ENCODE assay signal across 35 cellular contexts in genomic region chr2:219082332-219082958, GRCh38. TPM values are rescaled to one million over a fixed set of nuclear protein-coding genes. Genes with fewer than 3 reads are reported as not detected.
A peak's percentile ranks its signal among the peaks of the same experiment; 100 is the strongest.
DNase-seq lines count a peak whose midpoint lies in the region; ATAC-seq and TF ChIP-seq lines count a peak whose summit lies in the region.
"Had no signal": no experiment of that assay in that cellular context is flagged by ENCODE, and none has a peak within 500 bp of the region (broad histone marks: within the 10 kb centered on the region; RNA-seq: fewer than 3 reads in every experiment).

No MANE protein-coding gene starts in this region.

- H3K36me3 ChIP-seq in hepatocyte (replicated peaks; ENCODE audit: insufficient read depth, low read depth) (no peaks in the 10 kb centered on the region), neutrophil (no peaks in the 10 kb centered on the region)
- H3K36me3 ChIP-seq: cardiac muscle cell had no signal

- no peak overlapping the region for H3K4me3 ChIP-seq in HL-60 (replicated peaks; ENCODE audit: insufficient read depth, low read length)
- no peak overlapping the region for H3K4me3 ChIP-seq in hepatocyte
- no peak overlapping the region for H3K4me3 ChIP-seq in neutrophil (ENCODE audit: low read depth in 1 of 2, low read length in 1 of 2)
- H3K4me3 ChIP-seq: ascending aorta, cardiac muscle cell, coronary artery, tibial nerve had no signal

- H3K27me3 ChIP-seq in HL-60 (ENCODE audit: insufficient read depth, poor library complexity, severe bottlenecking) (no peaks in the 10 kb centered on the region), hepatocyte (no peaks in the 10 kb centered on the region), neutrophil (no peaks in the 10 kb centered on the region)
- H3K27me3 ChIP-seq: ascending aorta, cardiac muscle cell, tibial nerve had no signal

- no peaks in the 10 kb centered on the region for H3K9me3 ChIP-seq in hepatocyte (ENCODE audit: low read depth)
- H3K9me3 ChIP-seq in neutrophil: no peaks in the 10 kb centered on the region
- H3K9me3 ChIP-seq: ascending aorta, tibial nerve had no signal

- peaks cover 25% of the 10 kb centered on the region for H3K4me1 ChIP-seq in hepatocyte (ENCODE audit: insufficient read depth)
- peaks cover 64 to 71% of the 10 kb centered on the region in 2 experiments for H3K4me1 ChIP-seq in neutrophil (ENCODE audit: control insufficient read depth in 1 of 2, insufficient read depth in 1 of 2, low read depth in 1 of 2, low read length in 1 of 2)
- H3K4me1 ChIP-seq: ascending aorta had no signal

- H3K27ac Mint-ChIP-seq in dendritic cell treated with granulocyte-macrophage colony-stimulating factor and Interleukin-4, amounts not matched to agents 40 ng/mL and 50 ng/mL, for 4 days: peak overlapping the region; percentile 60
- H3K27ac Mint-ChIP-seq in mesothelial cell of epicardium: no peak overlapping the region
- H3K27ac Mint-ChIP-seq: activated B cell treated with CpG ODN at 0.5 μM for 24 hours; activated CD4-positive, alpha-beta T cell treated with anti-CD3 and anti-CD28 coated beads, Interleukin-2, amount 10 ng/mL, durations not matched to agents 7 days and 5 days; activated naive CD8-positive, alpha-beta T cell treated with anti-CD3 and anti-CD28 coated beads for 36 hours; activated T-cell treated with anti-CD3 and anti-CD28 coated beads, Interleukin-2, amount 50 U/mL, for 24 hours; CD4-positive, CD25-positive, alpha-beta regulatory T cell; progenitor cell of endocrine pancreas had no signal

- no peak overlapping the region for H2AFZ ChIP-seq in hepatocyte

- peaks cover 8% of the 10 kb centered on the region for H3K79me2 ChIP-seq in hepatocyte

- H3K9me3 Mint-ChIP-seq in dendritic cell treated with granulocyte-macrophage colony-stimulating factor and Interleukin-4, amounts not matched to agents 40 ng/mL and 50 ng/mL, for 4 days: no peaks in the 10 kb centered on the region
- H3K9me3 Mint-ChIP-seq in mesothelial cell of epicardium: no peaks in the 10 kb centered on the region
- H3K9me3 Mint-ChIP-seq: activated B cell treated with CpG ODN at 0.5 μM for 24 hours; activated CD4-positive, alpha-beta T cell treated with anti-CD3 and anti-CD28 coated beads, Interleukin-2, amount 10 ng/mL, durations not matched to agents 7 days and 5 days; activated naive CD8-positive, alpha-beta T cell treated with anti-CD3 and anti-CD28 coated beads for 36 hours; activated T-cell treated with anti-CD3 and anti-CD28 coated beads, Interleukin-2, amount 50 U/mL, for 24 hours; effector memory CD8-positive, alpha-beta T cell had no signal

- peak overlapping the region; percentile 31 for H3K4me2 ChIP-seq in hepatocyte

- H3K27ac ChIP-seq in HL-60 (replicated peaks): 0 out of 2 replicates have a peak overlapping the region, but pooled peaks have one; percentile 3
- peak overlapping the region; percentile 92 for H3K27ac ChIP-seq in hepatocyte
- H3K27ac ChIP-seq in neutrophil: peak overlapping the region; percentile 63
- H3K27ac ChIP-seq: ascending aorta, cardiac muscle cell, coronary artery, tibial nerve had no signal

- H3K27me3 Mint-ChIP-seq in dendritic cell treated with granulocyte-macrophage colony-stimulating factor and Interleukin-4, amounts not matched to agents 40 ng/mL and 50 ng/mL, for 4 days: no peaks in the 10 kb centered on the region
- peaks cover 25% of the 10 kb centered on the region for H3K27me3 Mint-ChIP-seq in mesothelial cell of epicardium (ENCODE audit: low read depth)
- H3K27me3 Mint-ChIP-seq: activated B cell treated with CpG ODN at 0.5 μM for 24 hours; activated CD4-positive, alpha-beta T cell treated with anti-CD3 and anti-CD28 coated beads, Interleukin-2, amount 10 ng/mL, durations not matched to agents 7 days and 5 days; activated naive CD8-positive, alpha-beta T cell treated with anti-CD3 and anti-CD28 coated beads for 36 hours; activated T-cell treated with anti-CD3 and anti-CD28 coated beads, Interleukin-2, amount 50 U/mL, for 24 hours; CD4-positive, CD25-positive, alpha-beta regulatory T cell; effector memory CD8-positive, alpha-beta T cell had no signal

- peaks cover 2% of the 10 kb centered on the region for H3K36me3 Mint-ChIP-seq in dendritic cell treated with granulocyte-macrophage colony-stimulating factor and Interleukin-4, amounts not matched to agents 40 ng/mL and 50 ng/mL, for 4 days (ENCODE audit: low read depth)
- H3K36me3 Mint-ChIP-seq in mesothelial cell of epicardium: no peaks in the 10 kb centered on the region

- no peak for DNase-seq in HL-60 (ENCODE audit: low read depth in 1 of 2, low spot score in 1 of 2)
- DNase-seq in hepatocyte (ENCODE audit: low spot score): no peak
- no peak for DNase-seq in mesothelial cell of epicardium (ENCODE audit: low spot score in 2 of 2, unreplicated experiment in 2 of 2)
- no peak for DNase-seq in SKM-1 treated with dmso at 0.1 percent for 144 hours (lab: John Stamatoyannopoulos, UW; ENCODE audit: unreplicated experiment)
- no peak for DNase-seq in amniotic stem cell (lab: John Stamatoyannopoulos, UW)
- DNase-seq: activated B cell treated with CpG ODN at 0.5 μM for 24 hours; activated CD4-positive, alpha-beta T cell treated with anti-CD3 and anti-CD28 coated beads, Interleukin-2, amount 10 ng/mL, durations not matched to agents 7 days and 5 days; activated effector memory CD4-positive, alpha-beta T cell treated with anti-CD3 and anti-CD28 coated beads, Interleukin-2, amount 50 U/mL, for 16 hours; activated naive CD8-positive, alpha-beta T cell treated with anti-CD3 and anti-CD28 coated beads for 36 hours; activated T-cell treated with anti-CD3 and anti-CD28 coated beads, Interleukin-2, amount 50 U/mL, for 24 hours; CD4-positive, CD25-positive, alpha-beta regulatory T cell; DND-41; effector memory CD8-positive, alpha-beta T cell; H7; head of caudate nucleus; NCI-H1105 treated with DMSO at 0.1 percent for 48 hours; NCI-H187 treated with DMSO at 0.1 percent for 48 hours; NCI-H2171; NCI-H82; RPMI8226; stimulated activated CD4-positive, alpha-beta T cell treated with anti-CD3 and anti-CD28 coated beads, Interleukin-4, amount 100 ng/mL, for 24 hours had no signal

- H3K9me2 ChIP-seq in hepatocyte (replicated peaks; ENCODE audit: insufficient read depth): no peaks in the 10 kb centered on the region

- TF ChIP-seq CTCF in HL-60 (IDR thresholded peaks at IDR 0.05; ENCODE audit: insufficient read depth, low read length): no peak
- TF ChIP-seq CTCF in hepatocyte (IDR thresholded peaks at IDR 0.05; ENCODE audit: poor library complexity): no peak
- TF ChIP-seq CTCF in neutrophil (IDR thresholded peaks at IDR 0.05): no peak
- no peak for TF ChIP-seq CTCF in mesothelial cell of epicardium (IDR thresholded peaks at IDR 0.05; ENCODE audit: unreplicated experiment)

- WGBS in hepatocyte (ENCODE audit: low lambda C conversion rate, missing lambda C conversion rate): 89% methylated on average over 5 of the region's 5 CpGs

- peaks cover 88% of the 10 kb centered on the region for H3K4me1 Mint-ChIP-seq in dendritic cell treated with granulocyte-macrophage colony-stimulating factor and Interleukin-4, amounts not matched to agents 40 ng/mL and 50 ng/mL, for 4 days (ENCODE audit: low read depth)
- no peaks in the 10 kb centered on the region for H3K4me1 Mint-ChIP-seq in mesothelial cell of epicardium

- ATAC-seq in HG02763 (IDR thresholded peaks at IDR 0.05; ENCODE audit: unreplicated experiment): no peak
- ATAC-seq: effector memory CD8-positive, alpha-beta T cell had no signal

- H3K4me3 Mint-ChIP-seq in dendritic cell treated with granulocyte-macrophage colony-stimulating factor and Interleukin-4, amounts not matched to agents 40 ng/mL and 50 ng/mL, for 4 days: no peak overlapping the region
- no peak overlapping the region for H3K4me3 Mint-ChIP-seq in mesothelial cell of epicardium
- H3K4me3 Mint-ChIP-seq: activated B cell treated with CpG ODN at 0.5 μM for 24 hours; activated CD4-positive, alpha-beta T cell treated with anti-CD3 and anti-CD28 coated beads, Interleukin-2, amount 10 ng/mL, durations not matched to agents 7 days and 5 days; activated naive CD8-positive, alpha-beta T cell treated with anti-CD3 and anti-CD28 coated beads for 36 hours; activated T-cell treated with anti-CD3 and anti-CD28 coated beads, Interleukin-2, amount 50 U/mL, for 24 hours; CD4-positive, CD25-positive, alpha-beta regulatory T cell; effector memory CD8-positive, alpha-beta T cell had no signal

- intact Hi-C loops in dendritic cell treated with granulocyte-macrophage colony-stimulating factor and Interleukin-4, amounts not matched to agents 40 ng/mL and 50 ng/mL, for 4 days (cut with micrococcal nuclease): no loop called here

- H4K20me1 ChIP-seq in hepatocyte (ENCODE audit: insufficient read depth, poor library complexity, severe bottlenecking): no peaks in the 10 kb centered on the region

RNA-seq across cellular contexts. Expression of gene IHH, which starts 21.7 kb away (rescaled TPM):
- total RNA-seq in hepatocyte: 23.0 and 23.1 TPM in 2 replicates
- 27.7 and 36.3 TPM in 2 replicates for polyA plus RNA-seq in hepatocyte
- total RNA-seq in mesothelial cell of epicardium: 0.18 to 0.62 TPM (median 0.38 TPM) in 3 replicates
- total RNA-seq: activated B cell treated with CpG ODN at 0.5 μM for 24 hours; activated CD4-positive, alpha-beta T cell treated with anti-CD3 and anti-CD28 coated beads, Interleukin-2, amount 10 ng/mL, durations not matched to agents 7 days and 5 days; activated naive CD8-positive, alpha-beta T cell treated with anti-CD3 and anti-CD28 coated beads for 36 hours; ascending aorta; cardiac muscle cell; CD4-positive, CD25-positive, alpha-beta regulatory T cell; epithelial cell of proximal tubule; kidney epithelial cell; lung microvascular endothelial cell; myocyte; NCI-H460; T-helper 1 cell treated with Interleukin-12 subunit alpha and Interleukin-12 subunit beta and Interleukin-4 antibody, amounts not matched to agents 30 ng/mL and 1 ng/mL, for 36 hours had no signal
- polyA plus RNA-seq: cardiac muscle cell; CD4-positive, CD25-positive, alpha-beta regulatory T cell had no signal

RNA-seq across cellular contexts. Expression of gene CFAP65, which starts 41.1 kb away (rescaled TPM):
- total RNA-seq in hepatocyte: 0.03 and 0.12 TPM in 2 replicates
- 0.05 and 0.06 TPM in 2 replicates for polyA plus RNA-seq in hepatocyte
- not detected in 3 replicates for total RNA-seq in mesothelial cell of epicardium
- total RNA-seq: activated B cell treated with CpG ODN at 0.5 μM for 24 hours; activated CD4-positive, alpha-beta T cell treated with anti-CD3 and anti-CD28 coated beads, Interleukin-2, amount 10 ng/mL, durations not matched to agents 7 days and 5 days; activated naive CD8-positive, alpha-beta T cell treated with anti-CD3 and anti-CD28 coated beads for 36 hours; ascending aorta; CD4-positive, CD25-positive, alpha-beta regulatory T cell; H7; kidney epithelial cell; lung microvascular endothelial cell; NCI-H460; T-helper 1 cell treated with Interleukin-12 subunit alpha and Interleukin-12 subunit beta and Interleukin-4 antibody, amounts not matched to agents 30 ng/mL and 1 ng/mL, for 36 hours; tibial nerve had no signal
- polyA plus RNA-seq: CD4-positive, CD25-positive, alpha-beta regulatory T cell had no signal

Comparison
In these comparisons a context has a peak if more than half of its experiments do, and no peak if none do; other contexts are left out.
1. H3K27ac ChIP-seq: peak in every context shown above with its lines; median percentile 92 in hepatocyte; 63 in neutrophil; 3 in HL-60.
2. RNA of gene IHH, which starts 21.7 kb away (total RNA-seq): 23.0 to 23.1 TPM in hepatocyte; 0.18 to 0.62 TPM in mesothelial cell of epicardium; every median in the first group is over 10 times any median in the second.